In genomic region chr11:112292785-112293407, GRCh38 we compare ENCODE assay signal across 1 cellular context.
TF ChIP-seq lines count a peak whose summit lies in the region.

No MANE protein-coding gene starts in this region.

TF ChIP-seq in SK-N-SH, 30 proteins besides CTCF, POLR2A, EP300 and RAD21 (continued from another document):
- TF ChIP-seq USF1 (IDR thresholded peaks at IDR 0.05; ENCODE audit: borderline replicate concordance, low read depth) (no peak), RFX5 (IDR thresholded peaks at IDR 0.05; ENCODE audit: low read length) (no peak), MAX (IDR thresholded peaks at IDR 0.05; ENCODE audit: low read depth) (no peak; the same call in 1 of the 2 replicates), TEAD4 (IDR thresholded peaks at IDR 0.05; ENCODE audit: borderline replicate concordance, insufficient read depth) (peak; percentile 45), RXRA (IDR thresholded peaks at IDR 0.05; ENCODE audit: borderline replicate concordance, low read depth) (peak; percentile 51; the same call in 1 of the 2 replicates)
